30 cellular contexts compared by ENCODE assay signal in genomic region chr11:123584186-123584585, GRCh38.
"Had no signal": no experiment of that assay in that cellular context is flagged by ENCODE, and none has a peak within 500 bp of the region (broad histone marks: within the 10 kb centered on the region; RNA-seq: fewer than 3 reads in every experiment).

No MANE protein-coding gene starts in this region.

- FAIRE-seq: kidney had no signal

- DNase-seq: colonic mucosa; effector CD8-positive, alpha-beta T cell; endodermal cell; foreskin fibroblast; gastrocnemius medialis; head of caudate nucleus; kidney; left lung; mesenchymal stem cell; midbrain; naive thymus-derived CD4-positive, alpha-beta T cell; nucleus accumbens; ovary; right cardiac atrium; sigmoid colon; stimulated activated CD4-positive, alpha-beta T cell treated with anti-CD3 and anti-CD28 coated beads, Interleukin-2, amount 100 ng/mL, for 24 hours; stimulated activated CD4-positive, alpha-beta T cell treated with anti-CD3 and anti-CD28 coated beads, Interleukin-4, amount 100 ng/mL, for 4 hours; stimulated activated naive CD8-positive, alpha-beta T cell treated with anti-CD3 and anti-CD28 coated beads, Interleukin-15, Interleukin-2, amounts not matched to agents 100 U/mL and 50 U/mL, for 24 hours; substantia nigra; testis; tibial artery had no signal

- H3K9ac ChIP-seq: neural progenitor cell had no signal

- ATAC-seq: esophagus mucosa; gastrocnemius medialis; left lung; naive thymus-derived CD4-positive, alpha-beta T cell; right cardiac atrium; stimulated activated memory B cell treated with anti-CD40 and anti-IgM and Interleukin-4, amounts not matched to agents 10 μg/mL and 1 μg/mL and 100 μg/mL, for 72 hours; stimulated activated naive CD8-positive, alpha-beta T cell treated with anti-CD3 and anti-CD28 coated beads, Interleukin-15, Interleukin-2, amounts not matched to agents 100 U/mL and 50 U/mL, for 24 hours had no signal

- H3K4me2 ChIP-seq: hepatocyte, neural progenitor cell had no signal

- H3K4me1 ChIP-seq: colonic mucosa, psoas muscle, tibial artery had no signal

- H2AFZ ChIP-seq: hepatocyte, neural progenitor cell had no signal

- H3K4me3 ChIP-seq: colonic mucosa, gastrocnemius medialis, hepatocyte, left lung, neural progenitor cell, ovary, psoas muscle, sigmoid colon, testis, tibial artery had no signal

- H3K27ac Mint-ChIP-seq: dendritic cell treated with granulocyte-macrophage colony-stimulating factor and Interleukin-4, amounts not matched to agents 40 ng/mL and 50 ng/mL, for 4 days; endodermal cell; naive thymus-derived CD4-positive, alpha-beta T cell; nephron; neural progenitor cell; stimulated activated memory B cell treated with anti-CD40 and anti-IgM and Interleukin-4, amounts not matched to agents 10 μg/mL and 1 μg/mL and 100 μg/mL, for 72 hours; type B pancreatic cell had no signal

- H3K79me2 ChIP-seq: hepatocyte had no signal

- H3K4me3 Mint-ChIP-seq: dendritic cell treated with granulocyte-macrophage colony-stimulating factor and Interleukin-4, amounts not matched to agents 40 ng/mL and 50 ng/mL, for 4 days; endodermal cell; naive thymus-derived CD4-positive, alpha-beta T cell; nephron; neural progenitor cell; stimulated activated memory B cell treated with anti-CD40 and anti-IgM and Interleukin-4, amounts not matched to agents 10 μg/mL and 1 μg/mL and 100 μg/mL, for 72 hours; type B pancreatic cell had no signal

- H3K36me3 ChIP-seq: colonic mucosa, gastrocnemius medialis, left lung, neural progenitor cell, ovary, sigmoid colon, tibial artery had no signal

- H3K27ac ChIP-seq: colonic mucosa, epithelial cell of prostate, gastrocnemius medialis, hepatocyte, left lung, neural progenitor cell, ovary, psoas muscle, sigmoid colon, testis, tibial artery had no signal

- H3K9me3 Mint-ChIP-seq: dendritic cell treated with granulocyte-macrophage colony-stimulating factor and Interleukin-4, amounts not matched to agents 40 ng/mL and 50 ng/mL, for 4 days; endodermal cell; naive thymus-derived CD4-positive, alpha-beta T cell; nephron; neural progenitor cell; type B pancreatic cell had no signal

- H3K27me3 Mint-ChIP-seq: dendritic cell treated with granulocyte-macrophage colony-stimulating factor and Interleukin-4, amounts not matched to agents 40 ng/mL and 50 ng/mL, for 4 days had no signal

- H3K36me3 Mint-ChIP-seq: neural progenitor cell; stimulated activated memory B cell treated with anti-CD40 and anti-IgM and Interleukin-4, amounts not matched to agents 10 μg/mL and 1 μg/mL and 100 μg/mL, for 72 hours had no signal

- H3K9me3 ChIP-seq: colonic mucosa, gastrocnemius medialis, left lung, ovary, psoas muscle, sigmoid colon, testis, tibial artery had no signal

- H3K27me3 ChIP-seq: colonic mucosa, gastrocnemius medialis, hepatocyte, neural progenitor cell, ovary, testis had no signal
